ENCODE assay signal across 9 cellular contexts in the genomic region with DNA sequence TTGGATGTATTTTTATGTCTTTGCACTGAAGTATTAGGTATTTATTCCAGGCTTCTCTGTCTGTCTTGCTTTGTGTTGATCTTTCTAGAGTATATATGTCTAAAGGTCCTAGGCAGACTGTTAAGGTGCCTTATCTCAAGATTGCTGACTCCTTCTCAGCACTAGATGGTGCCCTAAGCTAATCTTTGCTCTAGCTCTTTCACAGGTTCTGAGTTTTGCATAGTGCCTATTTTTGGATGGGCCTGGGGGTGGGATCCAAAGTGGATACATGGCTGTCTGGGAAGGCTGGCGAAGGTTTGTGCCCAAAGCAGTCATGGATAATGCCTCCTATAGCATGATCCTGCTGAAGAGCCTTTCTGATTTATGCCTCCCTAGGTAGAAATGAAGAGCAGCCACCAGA.
DNase-seq lines count a peak whose midpoint lies in the region; ATAC-seq, FAIRE-seq and TF ChIP-seq lines count a peak whose summit lies in the region.
"Had no signal": no experiment of that assay in that cellular context is flagged by ENCODE, and none has a peak within 500 bp of the region (broad histone marks: within the 10 kb centered on the region; RNA-seq: fewer than 3 reads in every experiment).

No MANE protein-coding gene starts in this region.

- H3K4me3 Mint-ChIP-seq in activated CD4-positive, alpha-beta memory T cell treated with anti-CD3 and anti-CD28 coated beads, Interleukin-2, amount 10 ng/mL, durations not matched to agents 7 days and 5 days, result no peak overlapping the region

- peaks cover 10% of the 10 kb centered on the region for H3K9me3 Mint-ChIP-seq in activated CD4-positive, alpha-beta memory T cell treated with anti-CD3 and anti-CD28 coated beads, Interleukin-2, amount 10 ng/mL, durations not matched to agents 7 days and 5 days

- CTCF ChIA-PET in activated CD4-positive, alpha-beta memory T cell treated with anti-CD3 and anti-CD28 coated beads, Interleukin-2, amount 10 ng/mL, durations not matched to agents 7 days and 5 days (lab: Charles Lee), result no interaction called here

- no peak for TF ChIP-seq POLR2A in GM12892 (IDR thresholded peaks at IDR 0.05; ENCODE audit: low read depth, low read length)

- H3K4me1 Mint-ChIP-seq in activated CD4-positive, alpha-beta memory T cell treated with anti-CD3 and anti-CD28 coated beads, Interleukin-2, amount 10 ng/mL, durations not matched to agents 7 days and 5 days, result no peaks in the 10 kb centered on the region

- no peak overlapping the region for H3K27ac ChIP-seq in WERI-Rb-1

- H3K27me3 Mint-ChIP-seq in activated CD4-positive, alpha-beta memory T cell treated with anti-CD3 and anti-CD28 coated beads, Interleukin-2, amount 10 ng/mL, durations not matched to agents 7 days and 5 days, result no peaks in the 10 kb centered on the region

- TF ChIP-seq CTCF in WERI-Rb-1 (IDR thresholded peaks at IDR 0.05; ENCODE audit: low read depth, low read length), result peak; percentile 39; the same call in 1 of the 2 replicates

- H3K27ac Mint-ChIP-seq in activated CD4-positive, alpha-beta memory T cell treated with anti-CD3 and anti-CD28 coated beads, Interleukin-2, amount 10 ng/mL, durations not matched to agents 7 days and 5 days, result no peak overlapping the region

- POLR2A ChIA-PET in activated CD4-positive, alpha-beta memory T cell treated with anti-CD3 and anti-CD28 coated beads, Interleukin-2, amount 10 ng/mL, durations not matched to agents 7 days and 5 days (lab: Charles Lee), result no interaction called here

- DNase-seq in WERI-Rb-1, result no peak
- peak; percentile 20 for DNase-seq in myocyte (ENCODE audit: low read depth)
- no peak for DNase-seq in DMS153 treated with DMSO at 0.1 percent for 48 hours (lab: John Stamatoyannopoulos, UW; ENCODE audit: unreplicated experiment)
- no peak for DNase-seq in activated CD4-positive, alpha-beta memory T cell treated with anti-CD3 and anti-CD28 coated beads, Interleukin-2, amount 10 ng/mL, durations not matched to agents 7 days and 5 days
- DNase-seq in stimulated activated CD8-positive, alpha-beta memory T cell treated with anti-CD3 and anti-CD28 coated beads, Interleukin-4, amount 100 ng/mL, for 48 hours, result no peak
- DNase-seq in GM12892 (ENCODE audit: insufficient read length), result no peak
- DNase-seq: heart right ventricle had no signal

- no peak overlapping the region for H3K4me3 ChIP-seq in WERI-Rb-1 (ENCODE audit: low read depth, low read length)
- H3K4me3 ChIP-seq: heart right ventricle had no signal

- no peaks in the 10 kb centered on the region for H3K9me3 ChIP-seq in WERI-Rb-1 (ENCODE audit: severe bottlenecking)

- H3K36me3 ChIP-seq in WERI-Rb-1, result no peaks in the 10 kb centered on the region
- H3K36me3 ChIP-seq: heart right ventricle had no signal

- H3K36me3 Mint-ChIP-seq in activated CD4-positive, alpha-beta memory T cell treated with anti-CD3 and anti-CD28 coated beads, Interleukin-2, amount 10 ng/mL, durations not matched to agents 7 days and 5 days (ENCODE audit: low read depth), result no peaks in the 10 kb centered on the region

- H3K27me3 ChIP-seq in WERI-Rb-1 (ENCODE audit: insufficient read depth, low read depth, severe bottlenecking), result no peaks in the 10 kb centered on the region
- H3K27me3 ChIP-seq: heart right ventricle had no signal

- ATAC-seq in GM18502 (IDR thresholded peaks at IDR 0.05; ENCODE audit: poor library complexity, unreplicated experiment) (peak; percentile 83), HG03159 (IDR thresholded peaks at IDR 0.05; ENCODE audit: unreplicated experiment) (peak; percentile 78)

- FAIRE-seq in GM12892 (lab: Jason Lieb, UNC), result no peak
